In the genomic region with DNA sequence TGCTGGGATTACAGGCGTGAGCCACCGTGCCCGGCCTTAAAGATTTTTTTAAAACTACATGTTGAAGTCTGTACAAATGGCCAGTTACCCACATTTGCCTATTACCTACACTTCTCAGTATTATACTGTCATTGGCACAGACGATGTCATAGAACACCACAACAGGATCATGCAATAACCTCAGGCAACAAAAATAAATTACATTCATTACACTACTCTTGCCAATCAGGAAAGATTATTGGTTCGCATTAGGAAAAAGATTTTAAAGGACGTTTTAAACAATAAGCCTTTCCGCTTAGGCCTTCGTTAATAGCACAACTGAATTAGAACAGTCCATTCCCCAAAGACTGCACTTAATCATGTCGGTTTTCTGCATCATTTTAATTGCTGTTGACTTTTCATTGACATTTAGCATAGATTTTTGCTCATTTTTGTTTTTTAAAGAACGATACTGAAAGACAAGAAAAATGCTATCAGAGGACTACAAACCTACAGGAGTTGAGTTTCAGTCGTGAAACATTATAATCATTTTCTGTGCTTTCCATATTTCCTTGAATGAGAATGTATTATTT, we compare ENCODE assay signal across 8 cellular contexts. TPM values are rescaled to one million over a fixed set of nuclear protein-coding genes. Genes with fewer than 3 reads are reported as not detected.
DNase-seq lines count a peak whose midpoint lies in the region; ATAC-seq, FAIRE-seq and TF ChIP-seq lines count a peak whose summit lies in the region.

No MANE protein-coding gene starts in this region.

- H3K4me1 ChIP-seq in DOHH2 (ENCODE audit: control insufficient read depth, low read length) (peaks cover 34% of the 10 kb centered on the region), neutrophil (ENCODE audit: control insufficient read depth in 1 of 2, insufficient read depth in 1 of 2, low read depth in 1 of 2, low read length in 1 of 2) (peaks cover 34 to 36% of the 10 kb centered on the region in 2 experiments)

- H3K27me3 ChIP-seq in DOHH2 (ENCODE audit: control insufficient read depth, low read length) (no peaks in the 10 kb centered on the region), MG63 (no peaks in the 10 kb centered on the region), neutrophil (no peaks in the 10 kb centered on the region)

- H3K9me2 ChIP-seq in DOHH2 (replicated peaks; ENCODE audit: control insufficient read depth, low read length), result no peaks in the 10 kb centered on the region

- H3K4me3 ChIP-seq in DOHH2 (ENCODE audit: low read length) (peak overlapping the region; percentile 95), MG63 (peak overlapping the region; percentile 93), coronary artery (peak overlapping the region; percentile 89), neutrophil (ENCODE audit: low read depth in 1 of 2, low read length in 1 of 2) (peak overlapping the region; percentile 86 to 88)

- H3F3A ChIP-seq in DOHH2 (ENCODE audit: control insufficient read depth, insufficient read depth), result 0 out of 2 replicates have a peak, but pooled peaks cover 4% of the 10 kb centered on the region

- DNase-seq in MG63, result no peak
- no peak for DNase-seq in coronary artery (ENCODE audit: low spot score)
- no peak for DNase-seq in Ammon's horn (ENCODE audit: low spot score)
- no peak for DNase-seq in urothelium cell line (ENCODE audit: low spot score)

- no peak for ATAC-seq in HG03039 (IDR thresholded peaks at IDR 0.05; ENCODE audit: unreplicated experiment)
- no peak for ATAC-seq in HG02885 (IDR thresholded peaks at IDR 0.05; ENCODE audit: poor library complexity, unreplicated experiment)

- peak overlapping the region; percentile 86 for H3K4me2 ChIP-seq in DOHH2 (ENCODE audit: low read length)

- H3K9me3 ChIP-seq in DOHH2 (ENCODE audit: control insufficient read depth, insufficient read depth, low read length) (no peaks in the 10 kb centered on the region), MG63 (no peaks in the 10 kb centered on the region), neutrophil (no peaks in the 10 kb centered on the region)

- H3K79me2 ChIP-seq in DOHH2 (ENCODE audit: control insufficient read depth, low read length), result peaks cover 49% of the 10 kb centered on the region

- FAIRE-seq in urothelium cell line (lab: Jason Lieb, UNC), result no peak

- TF ChIP-seq CTCF in DOHH2 (IDR thresholded peaks at IDR 0.05; ENCODE audit: low read depth, low read length, poor library complexity, severe bottlenecking) (no peak), coronary artery (IDR thresholded peaks at IDR 0.05) (no peak), neutrophil (IDR thresholded peaks at IDR 0.05) (no peak)

- H3K27ac ChIP-seq in DOHH2 (ENCODE audit: low read depth, low read length), result peak overlapping the region; percentile 77
- peak overlapping the region; percentile 63 to 100 for H3K27ac ChIP-seq in coronary artery
- peak overlapping the region; percentile 87 for H3K27ac ChIP-seq in neutrophil

- 0 out of 2 replicates have a peak, but pooled peaks cover 3% of the 10 kb centered on the region for H4K20me1 ChIP-seq in DOHH2 (ENCODE audit: control insufficient read depth, insufficient read depth, low read depth, low read length)

- H3K36me3 ChIP-seq in DOHH2 (ENCODE audit: control insufficient read depth, low read length) (peaks cover 25% of the 10 kb centered on the region), MG63 (peaks cover 14% of the 10 kb centered on the region), neutrophil (no peaks in the 10 kb centered on the region)

RNA-seq across cellular contexts. Expression of a gene that starts 0.9 kb away (rescaled TPM):
- total RNA-seq in MG63 (2014; rRNA removed; shearing (Covaris generic); ENCODE audit: low replicate concordance), result 40.6 and 69.9 TPM in 2 replicates
